9 cellular contexts compared by ENCODE assay signal in genomic region chr5:176608937-176609723, GRCh38. TPM values are rescaled to one million over a fixed set of nuclear protein-coding genes. Genes with fewer than 3 reads are reported as not detected.
A peak's percentile ranks its signal among the peaks of the same experiment; 100 is the strongest.
DNase-seq lines count a peak whose midpoint lies in the region; ATAC-seq and TF ChIP-seq lines count a peak whose summit lies in the region.
"Had no signal": no experiment of that assay in that cellular context is flagged by ENCODE, and none has a peak within 500 bp of the region (broad histone marks: within the 10 kb centered on the region; RNA-seq: fewer than 3 reads in every experiment).

No MANE protein-coding gene starts in this region.

- peaks cover 3% of the 10 kb centered on the region for H3F3A ChIP-seq in smooth muscle cell (ENCODE audit: low read depth)

- peak overlapping the region; percentile 83 for H3K4me2 ChIP-seq in smooth muscle cell

- H3K4me3 Mint-ChIP-seq in activated CD4-positive, alpha-beta T cell treated with anti-CD3 and anti-CD28 coated beads, Interleukin-2, amount 10 ng/mL, durations not matched to agents 7 days and 5 days = peak overlapping the region; percentile 87

- TF ChIP-seq CTCF in smooth muscle cell (IDR thresholded peaks at IDR 0.05; ENCODE audit: borderline replicate concordance, insufficient read depth, poor library complexity, severe bottlenecking) = no peak

- CTCF ChIA-PET in activated CD4-positive, alpha-beta T cell treated with anti-CD3 and anti-CD28 coated beads, Interleukin-2, amount 10 ng/mL, durations not matched to agents 7 days and 5 days (lab: Charles Lee) = interaction anchor here (0.6 to 3.3 kb wide), 6 partner anchors 12 to 193 kb away, joined by 3 to 19 read pairs (median 3); partner anchors contain the start of gene CLTB

- POLR2A ChIA-PET in activated CD4-positive, alpha-beta T cell treated with anti-CD3 and anti-CD28 coated beads, Interleukin-2, amount 10 ng/mL, durations not matched to agents 7 days and 5 days (lab: Charles Lee) = no interaction called here

- no peaks in the 10 kb centered on the region for H4K20me1 ChIP-seq in smooth muscle cell (ENCODE audit: low read depth)

- H3K4me1 ChIP-seq in smooth muscle cell (ENCODE audit: low read depth) = no peaks in the 10 kb centered on the region

- DNase-seq in activated CD4-positive, alpha-beta T cell treated with anti-CD3 and anti-CD28 coated beads for 4 hours = peak; percentile 29 to 46
- no peak for DNase-seq in activated CD4-positive, alpha-beta T cell treated with anti-CD3 and anti-CD28 coated beads, Interleukin-2, amount 50 U/mL, for 1 hour
- no peak for DNase-seq in activated CD4-positive, alpha-beta T cell treated with anti-CD3 and anti-CD28 coated beads, Interleukin-2, amount 10 ng/mL, durations not matched to agents 7 days and 5 days
- DNase-seq in glomerular visceral epithelial cell (ENCODE audit: extremely low spot score) = peak; percentile 71
- DNase-seq in smooth muscle cell (lab: John Stamatoyannopoulos, UW; ENCODE audit: unreplicated experiment) = no peak
- no peak for DNase-seq in left lobe of liver (ENCODE audit: low spot score)
- no peak for DNase-seq in cortex of kidney (lab: John Stamatoyannopoulos, UW)

- no peaks in the 10 kb centered on the region for H3K79me2 ChIP-seq in smooth muscle cell (ENCODE audit: low read depth)

- peaks cover 37% of the 10 kb centered on the region for H3K27me3 Mint-ChIP-seq in activated CD4-positive, alpha-beta T cell treated with anti-CD3 and anti-CD28 coated beads, Interleukin-2, amount 10 ng/mL, durations not matched to agents 7 days and 5 days

- ATAC-seq in HG03135 (IDR thresholded peaks at IDR 0.05; ENCODE audit: unreplicated experiment) (peak; percentile 21), left lobe of liver (no peak)

- H3K4me3 ChIP-seq in smooth muscle cell = peak overlapping the region; percentile 56

- no peak overlapping the region for H3K27ac ChIP-seq in smooth muscle cell (ENCODE audit: low read depth)

- WGBS in smooth muscle cell (ENCODE audit: low lambda C conversion rate) = 56% methylated on average over 31 of the region's 46 CpGs

- no peaks in the 10 kb centered on the region for H3K36me3 ChIP-seq in smooth muscle cell (ENCODE audit: low read depth)

- H3K27me3 ChIP-seq in smooth muscle cell (ENCODE audit: low read depth) = peaks cover 3% of the 10 kb centered on the region

- no peaks in the 10 kb centered on the region for H3K9me3 ChIP-seq in smooth muscle cell (replicated peaks; ENCODE audit: low read depth)

- H3K27ac Mint-ChIP-seq in activated CD4-positive, alpha-beta T cell treated with anti-CD3 and anti-CD28 coated beads, Interleukin-2, amount 10 ng/mL, durations not matched to agents 7 days and 5 days = peak overlapping the region; percentile 68

- H3K9ac ChIP-seq in smooth muscle cell (ENCODE audit: low read depth) = no peak overlapping the region

- no peaks in the 10 kb centered on the region for H3K9me3 Mint-ChIP-seq in activated CD4-positive, alpha-beta T cell treated with anti-CD3 and anti-CD28 coated beads, Interleukin-2, amount 10 ng/mL, durations not matched to agents 7 days and 5 days

- no peaks in the 10 kb centered on the region for H3K36me3 Mint-ChIP-seq in activated CD4-positive, alpha-beta T cell treated with anti-CD3 and anti-CD28 coated beads, Interleukin-2, amount 10 ng/mL, durations not matched to agents 7 days and 5 days (ENCODE audit: low read depth)

- no peak overlapping the region for H2AFZ ChIP-seq in smooth muscle cell (ENCODE audit: low read depth)

- H3K4me1 Mint-ChIP-seq in activated CD4-positive, alpha-beta T cell treated with anti-CD3 and anti-CD28 coated beads, Interleukin-2, amount 10 ng/mL, durations not matched to agents 7 days and 5 days = peaks cover 19% of the 10 kb centered on the region

RNA-seq across cellular contexts. Expression of gene GPRIN1, which starts 0.8 kb away (rescaled TPM):
- total RNA-seq in activated CD4-positive, alpha-beta T cell treated with anti-CD3 and anti-CD28 coated beads, Interleukin-2, amount 10 ng/mL, durations not matched to agents 7 days and 5 days = 1 to 10 TPM; 2.5 to 2.6 TPM
- total RNA-seq in smooth muscle cell = 0.63 and 3.6 TPM in 2 replicates
- 2.1 and 5.0 TPM in 2 replicates for polyA plus RNA-seq in smooth muscle cell
- total RNA-seq in left lobe of liver = 0.18 TPM

RNA-seq across cellular contexts. Expression of gene SNCB, which starts 21.2 kb away (rescaled TPM):
- total RNA-seq in activated CD4-positive, alpha-beta T cell treated with anti-CD3 and anti-CD28 coated beads, Interleukin-2, amount 10 ng/mL, durations not matched to agents 7 days and 5 days = not detected
- total RNA-seq in smooth muscle cell (0.45 TPM in 1 of 2 replicates, not detected in the other), left lobe of liver (not detected)
- 0.55 and 0.71 TPM in 2 replicates for polyA plus RNA-seq in smooth muscle cell

RNA-seq across cellular contexts. Expression of gene EIF4E1B, which starts 21.3 kb away (rescaled TPM):
- not detected for total RNA-seq in activated CD4-positive, alpha-beta T cell treated with anti-CD3 and anti-CD28 coated beads, Interleukin-2, amount 10 ng/mL, durations not matched to agents 7 days and 5 days
- total RNA-seq in smooth muscle cell (not detected in 2 replicates), left lobe of liver (not detected)
- not detected in 2 replicates for polyA plus RNA-seq in smooth muscle cell
- total RNA-seq: dermis microvascular lymphatic vessel endothelial cell had no signal

RNA-seq across cellular contexts. Expression of gene TSPAN17, which starts 38.2 kb away (rescaled TPM):
- 10 to 100 TPM; 39.6 to 42.5 TPM for total RNA-seq in activated CD4-positive, alpha-beta T cell treated with anti-CD3 and anti-CD28 coated beads, Interleukin-2, amount 10 ng/mL, durations not matched to agents 7 days and 5 days
- total RNA-seq in smooth muscle cell = 31.0 and 35.9 TPM in 2 replicates
- polyA plus RNA-seq in smooth muscle cell = 29.7 and 34.4 TPM in 2 replicates
- total RNA-seq in left lobe of liver = 13.7 TPM

RNA-seq across cellular contexts. Expression of gene CDHR2, which starts 60.0 kb away (rescaled TPM):
- 1 to 10 TPM; 1.3 to 2.4 TPM for total RNA-seq in activated CD4-positive, alpha-beta T cell treated with anti-CD3 and anti-CD28 coated beads, Interleukin-2, amount 10 ng/mL, durations not matched to agents 7 days and 5 days
- 0.09 and 0.13 TPM in 2 replicates for total RNA-seq in smooth muscle cell
- polyA plus RNA-seq in smooth muscle cell = 0.08 TPM in 1 of 2 replicates, not detected in the other
- 87.3 TPM for total RNA-seq in left lobe of liver

Comparison
In these comparisons a context has a peak if more than half of its experiments do, and no peak if none do; other contexts are left out.
1. DNase-seq: peak in activated CD4-positive, alpha-beta T cell treated with anti-CD3 and anti-CD28 coated beads for 4 hours (2 of 2) and glomerular visceral epithelial cell (single experiment); none in activated CD4-positive, alpha-beta T cell treated with anti-CD3 and anti-CD28 coated beads, Interleukin-2, amount 50 U/mL, for 1 hour (single experiment), activated CD4-positive, alpha-beta T cell treated with anti-CD3 and anti-CD28 coated beads, Interleukin-2, amount 10 ng/mL, durations not matched to agents 7 days and 5 days (single experiment), smooth muscle cell (single experiment), left lobe of liver (single experiment) and cortex of kidney (single experiment).